ENCODE assay signal across 11 cellular contexts in genomic region chr14:32513571-32514009, GRCh38.
DNase-seq lines count a peak whose midpoint lies in the region; ATAC-seq, FAIRE-seq and TF ChIP-seq lines count a peak whose summit lies in the region.
"Had no signal": no experiment of that assay in that cellular context is flagged by ENCODE, and none has a peak within 500 bp of the region (broad histone marks: within the 10 kb centered on the region; RNA-seq: fewer than 3 reads in every experiment).

No MANE protein-coding gene starts in this region.

- H3K9me3 Mint-ChIP-seq in T-helper 2 cell treated with Interferon-gamma antibody and Interleukin-4, amounts not matched to agents 5 μg/mL and 100 μg/mL, for 36 hours = no peaks in the 10 kb centered on the region

- H3K4me3 ChIP-seq in RWPE2 (ENCODE audit: severe bottlenecking) = no peak overlapping the region

- no peaks in the 10 kb centered on the region for H3K4me1 Mint-ChIP-seq in T-helper 2 cell treated with Interferon-gamma antibody and Interleukin-4, amounts not matched to agents 5 μg/mL and 100 μg/mL, for 36 hours (ENCODE audit: low read depth)
- H3K4me1 Mint-ChIP-seq: CD4-positive, CD25-positive, alpha-beta regulatory T cell had no signal

- peak; percentile 93 for TF ChIP-seq CTCF in RWPE2 (IDR thresholded peaks at IDR 0.05; ENCODE audit: poor library complexity, severe bottlenecking)
- peak; percentile 73 for TF ChIP-seq CTCF in foreskin keratinocyte (conservative IDR thresholded peaks at IDR 0.05)

- no peaks in the 10 kb centered on the region for H3K36me3 Mint-ChIP-seq in T-helper 2 cell treated with Interferon-gamma antibody and Interleukin-4, amounts not matched to agents 5 μg/mL and 100 μg/mL, for 36 hours (ENCODE audit: low read depth)
- H3K36me3 Mint-ChIP-seq: CD4-positive, CD25-positive, alpha-beta regulatory T cell had no signal

- no peak for FAIRE-seq in HTR-8/SVneo (lab: Jason Lieb, UNC)
- FAIRE-seq: urothelium cell line had no signal

- ATAC-seq in RWPE2 (ENCODE audit: low read depth) (no peak), foreskin keratinocyte (no peak), GM18519 (IDR thresholded peaks at IDR 0.05; ENCODE audit: low FRiP score, unreplicated experiment) (no peak)

- peak; percentile 10 for DNase-seq in NCI-H82 (lab: John Stamatoyannopoulos, UW)
- DNase-seq in NCI-H82 treated with DMSO at 0.1 percent for 48 hours (lab: John Stamatoyannopoulos, UW; ENCODE audit: unreplicated experiment) = no peak
- DNase-seq in RWPE2 (ENCODE audit: low spot score) = no peak
- DNase-seq in foreskin keratinocyte = peak in 1 of 2 donors; percentile 23
- DNase-seq in HTR-8/SVneo (ENCODE audit: insufficient read length, low spot score) = no peak
- DNase-seq in T-helper 2 cell treated with Interferon-gamma antibody and Interleukin-4, amounts not matched to agents 5 μg/mL and 100 μg/mL, for 36 hours (ENCODE audit: low spot score) = no peak
- DNase-seq: CD4-positive, CD25-positive, alpha-beta regulatory T cell had no signal

- peak overlapping the region; percentile 21 for H3K27ac ChIP-seq in RWPE2 (ENCODE audit: poor library complexity, severe bottlenecking)
- no peak overlapping the region for H3K27ac ChIP-seq in foreskin keratinocyte
- peak overlapping the region; percentile 98 for H3K27ac ChIP-seq in temporal lobe (ENCODE audit: low read depth, low read length)

- H3K9me3 ChIP-seq in RWPE2 (ENCODE audit: severe bottlenecking) = no peaks in the 10 kb centered on the region

- H3K4me1 ChIP-seq in RWPE2 (ENCODE audit: insufficient read depth, poor library complexity, severe bottlenecking) (peaks cover 35% of the 10 kb centered on the region), foreskin keratinocyte (peaks cover 6% of the 10 kb centered on the region)

- H3K27me3 Mint-ChIP-seq in T-helper 2 cell treated with Interferon-gamma antibody and Interleukin-4, amounts not matched to agents 5 μg/mL and 100 μg/mL, for 36 hours (ENCODE audit: low read depth) = no peaks in the 10 kb centered on the region
- H3K27me3 Mint-ChIP-seq: dendritic cell treated with granulocyte-macrophage colony-stimulating factor and Interleukin-4, amounts not matched to agents 40 ng/mL and 50 ng/mL, for 4 days had no signal

- no peak overlapping the region for H3K4me3 Mint-ChIP-seq in T-helper 2 cell treated with Interferon-gamma antibody and Interleukin-4, amounts not matched to agents 5 μg/mL and 100 μg/mL, for 36 hours
- H3K4me3 Mint-ChIP-seq: CD4-positive, CD25-positive, alpha-beta regulatory T cell; dendritic cell treated with granulocyte-macrophage colony-stimulating factor and Interleukin-4, amounts not matched to agents 40 ng/mL and 50 ng/mL, for 4 days had no signal

- no peaks in the 10 kb centered on the region for H3K27me3 ChIP-seq in RWPE2 (ENCODE audit: insufficient read depth, poor library complexity, severe bottlenecking)
- H3K27me3 ChIP-seq in foreskin keratinocyte = no peaks in the 10 kb centered on the region

- no peaks in the 10 kb centered on the region for H3K36me3 ChIP-seq in RWPE2 (ENCODE audit: low read depth)

- no peak overlapping the region for H3K27ac Mint-ChIP-seq in T-helper 2 cell treated with Interferon-gamma antibody and Interleukin-4, amounts not matched to agents 5 μg/mL and 100 μg/mL, for 36 hours
- H3K27ac Mint-ChIP-seq: CD4-positive, CD25-positive, alpha-beta regulatory T cell; dendritic cell treated with granulocyte-macrophage colony-stimulating factor and Interleukin-4, amounts not matched to agents 40 ng/mL and 50 ng/mL, for 4 days had no signal
